In genomic region chr10:112811741-112812551, GRCh38 we compare ENCODE assay signal across 8 cellular contexts.
DNase-seq lines count a peak whose midpoint lies in the region; ATAC-seq and TF ChIP-seq lines count a peak whose summit lies in the region.

No MANE protein-coding gene starts in this region.

- no peak for ATAC-seq in HG02981 (IDR thresholded peaks at IDR 0.05; ENCODE audit: unreplicated experiment)
- ATAC-seq in HG03354 (IDR thresholded peaks at IDR 0.05; ENCODE audit: poor library complexity, severe bottlenecking, unreplicated experiment) = no peak

- intact Hi-C loops in posterior vena cava (cut with DNase I) = no loop called here

- no peaks in the 10 kb centered on the region; the same call in 1 of the 2 replicates for H3K36me3 ChIP-seq in SJSA1

- peaks cover 33% of the 10 kb centered on the region for H3K4me1 ChIP-seq in SJSA1 (replicated peaks)

- peak; percentile 98 for DNase-seq in EH (ENCODE audit: low read depth)
- DNase-seq in SJSA1 (ENCODE audit: low read depth in 1 of 2, low spot score in 2 of 2) = peak; percentile 87 to 96
- peak; percentile 86 to 95 for DNase-seq in foreskin fibroblast
- peak; percentile 85 for DNase-seq in posterior vena cava (ENCODE audit: low spot score)
- no peak for DNase-seq in DMS153 (lab: John Stamatoyannopoulos, UW)
- DNase-seq in COR-L47 (lab: John Stamatoyannopoulos, UW) = no peak

- H3K9me3 ChIP-seq in SJSA1 (replicated peaks) = no peaks in the 10 kb centered on the region

- no peaks in the 10 kb centered on the region for H3K27me3 ChIP-seq in SJSA1 (replicated peaks)

- H3K27ac ChIP-seq in SJSA1 = peak overlapping the region; percentile 26

- H3K4me3 ChIP-seq in SJSA1 (no peak overlapping the region), foreskin fibroblast (ENCODE audit: low read depth in 1 of 2, low read length in 2 of 2) (peak overlapping the region; percentile 29 to 46)

- TF ChIP-seq CTCF in foreskin fibroblast (IDR thresholded peaks at IDR 0.05; ENCODE audit: low read depth, low read length) = no peak

Comparison
In these comparisons a context has a peak if more than half of its experiments do, and no peak if none do; other contexts are left out.
1. DNase-seq: peak in EH (single experiment), SJSA1 (2 of 2), foreskin fibroblast (2 of 2) and posterior vena cava (single experiment); none in DMS153 (single experiment) and COR-L47 (single experiment).